ENCODE assay signal across 19 cellular contexts in the genomic region with DNA sequence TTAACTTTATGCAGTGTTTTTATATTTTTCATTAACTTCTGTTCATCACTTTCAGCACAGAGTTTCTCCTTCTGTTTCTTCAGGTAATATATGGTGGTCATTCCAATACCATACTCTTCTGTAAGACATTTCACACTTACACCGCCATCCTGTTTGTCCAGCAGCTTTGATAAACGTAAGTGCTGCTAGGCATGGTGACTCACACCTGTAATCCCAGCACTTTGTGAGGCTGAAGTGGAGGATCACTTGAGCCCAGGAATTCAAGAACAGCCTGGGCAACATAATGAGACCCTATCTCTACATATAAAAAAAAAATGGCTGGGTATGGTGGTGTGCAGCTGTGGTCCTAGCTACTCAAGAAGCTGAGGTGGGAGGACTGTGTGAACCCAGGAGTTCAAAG. TPM values are rescaled to one million over a fixed set of nuclear protein-coding genes. Genes with fewer than 3 reads are reported as not detected.
A peak's percentile ranks its signal among the peaks of the same experiment; 100 is the strongest.
DNase-seq lines count a peak whose midpoint lies in the region; ATAC-seq, FAIRE-seq and TF ChIP-seq lines count a peak whose summit lies in the region.
"Had no signal": no experiment of that assay in that cellular context is flagged by ENCODE, and none has a peak within 500 bp of the region (broad histone marks: within the 10 kb centered on the region; RNA-seq: fewer than 3 reads in every experiment).

No MANE protein-coding gene starts in this region.

- H3K36me3 ChIP-seq in IMR-90 (ENCODE audit: control insufficient read depth, insufficient read depth, low read length) (peaks cover 22% of the 10 kb centered on the region), astrocyte (ENCODE audit: insufficient read depth, low read length) (peaks cover 25% of the 10 kb centered on the region)

- CTCF ChIA-PET in IMR-90 (lab: Yijun Ruan, JAX) = no interaction called here

- peaks cover 3% of the 10 kb centered on the region; the same call in 1 of the 2 replicates for H3K4me1 ChIP-seq in IMR-90 (ENCODE audit: control insufficient read depth, insufficient read depth, low read length)
- H3K4me1 ChIP-seq in astrocyte (ENCODE audit: insufficient read depth, low read length) = no peaks in the 10 kb centered on the region

- H4K8ac ChIP-seq in IMR-90 (ENCODE audit: low read depth in 2 of 2, low read length in 2 of 2) = no peak overlapping the region

- no peak overlapping the region for H2BK5ac ChIP-seq in IMR-90 (ENCODE audit: low read depth, low read length, poor library complexity, severe bottlenecking)

- H3K14ac ChIP-seq in IMR-90 (replicated peaks; ENCODE audit: low read depth, low read length) = no peak overlapping the region

- dilution Hi-C loops in IMR-90 (cut with HindIII; ENCODE audit: low sequenced_read_pairs, unreplicated experiment) = no loop called here

- intact Hi-C loops in IMR-90 (cut with micrococcal nuclease) = no loop called here

- H2AK9ac ChIP-seq in IMR-90 (replicated peaks; ENCODE audit: low read depth, low read length, poor library complexity) = no peak overlapping the region

- H2AFZ ChIP-seq in IMR-90 (replicated peaks; ENCODE audit: low read length, poor library complexity) = no peak overlapping the region
- no peak overlapping the region for H2AFZ ChIP-seq in astrocyte (ENCODE audit: low read depth, low read length)

- no peak for TF ChIP-seq POLR2A in IMR-90 (IDR thresholded peaks at IDR 0.05; ENCODE audit: low read depth, low read length)

- no peaks in the 10 kb centered on the region for H3K9me3 Mint-ChIP-seq in astrocyte (ENCODE audit: unreplicated experiment)

- H3K4me3 Mint-ChIP-seq in astrocyte (ENCODE audit: unreplicated experiment) = no peak overlapping the region

- no peak overlapping the region for H3K27ac ChIP-seq in IMR-90 (ENCODE audit: insufficient read depth, low read length)
- H3K27ac ChIP-seq in astrocyte (ENCODE audit: low read depth, low read length) = no peak overlapping the region
- H3K27ac ChIP-seq: SJCRH30 had no signal

- no peaks in the 10 kb centered on the region for H3K9me3 ChIP-seq in IMR-90 (ENCODE audit: control insufficient read depth, insufficient read depth, low read length)
- no peaks in the 10 kb centered on the region for H3K9me3 ChIP-seq in astrocyte (ENCODE audit: insufficient read depth, low read depth, low read length)
- H3K9me3 ChIP-seq: SJCRH30 had no signal

- H3K4me3 ChIP-seq in IMR-90 (ENCODE audit: insufficient read depth, low read depth, low read length) (no peak overlapping the region), astrocyte (ENCODE audit: insufficient read depth, low read depth, low read length) (no peak overlapping the region)
- H3K4me3 ChIP-seq: GM12878, SJCRH30 had no signal

- H3K27ac Mint-ChIP-seq in astrocyte (ENCODE audit: unreplicated experiment) = no peak overlapping the region

- TF ChIP-seq CTCF in IMR-90 (conservative IDR thresholded peaks at IDR 0.05; ENCODE audit: low read depth, low read length) (no peak), astrocyte (IDR thresholded peaks at IDR 0.05; ENCODE audit: insufficient read depth, low read depth, low read length) (no peak)

- FAIRE-seq in astrocyte (lab: Jason Lieb, UNC) (no peak), frontal cortex (lab: Jason Lieb, UNC) (no peak)
- FAIRE-seq: GM12878, GM19239 had no signal

- no peak overlapping the region for H4K91ac ChIP-seq in IMR-90 (ENCODE audit: insufficient read depth, low read depth, low read length)

- ATAC-seq in IMR-90 (ENCODE audit: low read depth) = no peak
- peak; percentile 22 for ATAC-seq in esophagus mucosa
- no peak for ATAC-seq in GM18502 (IDR thresholded peaks at IDR 0.05; ENCODE audit: poor library complexity, unreplicated experiment)
- ATAC-seq: GM12878, HCT116 had no signal

- TF ChIP-seq RAD21 in IMR-90 (IDR thresholded peaks at IDR 0.05; ENCODE audit: low read length) = no peak

- H3K27me3 ChIP-seq in IMR-90 (ENCODE audit: control insufficient read depth, insufficient read depth, low read length) (no peaks in the 10 kb centered on the region), astrocyte (ENCODE audit: insufficient read depth, low read length) (no peaks in the 10 kb centered on the region)
- H3K27me3 ChIP-seq: SJCRH30 had no signal

- BruUV-seq in IMR-90 (replicated peaks; lab: Mats Ljungman, UMichigan) = no TSS peak

- no peak overlapping the region for H3K56ac ChIP-seq in IMR-90 (ENCODE audit: extremely low read depth, insufficient read depth, low read length)

- peaks cover 9% of the 10 kb centered on the region for H3K4me1 Mint-ChIP-seq in astrocyte (ENCODE audit: low read depth, unreplicated experiment)

- POLR2A ChIA-PET in IMR-90 (lab: Charles Lee; ENCODE audit: unreplicated experiment) = no interaction called here

- no CpG with 5 or more reads among the region's 2 CpGs for WGBS in IMR-90 (ENCODE audit: extremely low coverage in 2 of 2, insufficient read length in 1 of 2), 2 experiments

- H2BK20ac ChIP-seq in IMR-90 (ENCODE audit: low read depth, low read length) = no peak overlapping the region

- no peak overlapping the region for H2BK15ac ChIP-seq in IMR-90 (ENCODE audit: low read depth, low read length)

- H3K9ac ChIP-seq in IMR-90 (ENCODE audit: low read depth, low read length) = no peak overlapping the region
- no peak overlapping the region for H3K9ac ChIP-seq in astrocyte (ENCODE audit: low read length)

- peaks cover 7% of the 10 kb centered on the region for H3K36me3 Mint-ChIP-seq in astrocyte (ENCODE audit: low read depth, unreplicated experiment)

- H2BK120ac ChIP-seq in IMR-90 (ENCODE audit: low read depth, low read length) = no peak overlapping the region

- peaks cover 5% of the 10 kb centered on the region for H3K79me2 ChIP-seq in astrocyte (ENCODE audit: insufficient read depth, low read length)

- H3K79me1 ChIP-seq in IMR-90 (ENCODE audit: low read depth in 1 of 2, low read length in 2 of 2) = peaks cover 0 to 25% of the 10 kb centered on the region in 2 experiments; a peak in 3 of 4 replicates

- H3K23ac ChIP-seq in IMR-90 (ENCODE audit: low read depth, low read length) = no peak overlapping the region

- in situ Hi-C loops in IMR-90 (cut with MboI; ENCODE audit: low sequenced_read_pairs) = no loop called here

- no peak overlapping the region for H3K18ac ChIP-seq in IMR-90 (ENCODE audit: low read depth, low read length)

- H3K27me3 Mint-ChIP-seq in astrocyte (ENCODE audit: low read depth, unreplicated experiment) = no peaks in the 10 kb centered on the region

- DNase-seq in IMR-90 = peak; percentile 7
- DNase-seq in astrocyte (ENCODE audit: low read depth) = peak; percentile 6
- peak; percentile 7 for DNase-seq in renal cortical epithelial cell (ENCODE audit: low read depth)
- DNase-seq in DMS 273 treated with DMSO at 0.1 percent for 48 hours (lab: John Stamatoyannopoulos, UW) = no peak
- DNase-seq in frontal cortex (ENCODE audit: low spot score in 2 of 2) = no peak
- no peak for DNase-seq in GOT3 (lab: John Stamatoyannopoulos, UW)
- DNase-seq: ACHN, C1 segment of cervical spinal cord, KBM-7, NCI-H1417 treated with DMSO at 0.1 percent for 48 hours, NCI-H187 treated with DMSO at 0.1 percent for 48 hours, NCI-H345, NCI-H524 treated with DMSO at 0.1 percent for 48 hours, SJCRH30 had no signal

- H3K9me1 ChIP-seq in IMR-90 (ENCODE audit: insufficient read depth, low read length) = no peaks in the 10 kb centered on the region; the same call in 1 of the 2 replicates

- no peak overlapping the region for H2AK5ac ChIP-seq in IMR-90 (ENCODE audit: low read depth, low read length)

- H4K5ac ChIP-seq in IMR-90 (ENCODE audit: low read depth, low read length) = no peak overlapping the region

- no peak overlapping the region for H3K4ac ChIP-seq in IMR-90 (ENCODE audit: low read depth, low read length)

- no peaks in the 10 kb centered on the region for H4K20me1 ChIP-seq in IMR-90 (ENCODE audit: insufficient read depth, low read length)
- H4K20me1 ChIP-seq in astrocyte (ENCODE audit: insufficient read depth, low read length) = peaks cover 6% of the 10 kb centered on the region

- H3K4me2 ChIP-seq in IMR-90 (ENCODE audit: low read depth, low read length) (no peak overlapping the region), astrocyte (ENCODE audit: low read length) (no peak overlapping the region)

TF ChIP-seq in IMR-90, 13 proteins besides CTCF, POLR2A, EP300 and RAD21 (continues in another document):
- no peak for TF ChIP-seq ELK1 (IDR thresholded peaks at IDR 0.05; ENCODE audit: borderline replicate concordance, low read depth, low read length)
- no peak for TF ChIP-seq NFE2L2 (IDR thresholded peaks at IDR 0.05; ENCODE audit: low read depth, low read length)
- TF ChIP-seq MAFK (IDR thresholded peaks at IDR 0.05; ENCODE audit: low read depth, low read length) = no peak
- TF ChIP-seq MAZ (IDR thresholded peaks at IDR 0.05; ENCODE audit: borderline replicate concordance, low read depth, low read length) = no peak
- TF ChIP-seq SMC3 (IDR thresholded peaks at IDR 0.05; ENCODE audit: low read depth, low read length) = no peak
- TF ChIP-seq RCOR1 (IDR thresholded peaks at IDR 0.05; ENCODE audit: insufficient replicate concordance, low read length) = no peak
- no peak for TF ChIP-seq BHLHE40 (IDR thresholded peaks at IDR 0.05; ENCODE audit: low read depth, low read length)
- TF ChIP-seq RFX5 (IDR thresholded peaks at IDR 0.05; ENCODE audit: low read depth, low read length) = no peak
- no peak for TF ChIP-seq CHD1 (IDR thresholded peaks at IDR 0.05; ENCODE audit: low read depth, low read length)
- TF ChIP-seq CEBPB (IDR thresholded peaks at IDR 0.05; ENCODE audit: low read depth, low read length) = no peak

RNA-seq across cellular contexts. Expression of gene EXOC5, which starts 55.8 kb away (rescaled TPM):
- total RNA-seq in IMR-90 (2012; rRNA removed) = 52.5 and 89.7 TPM in 2 replicates
- polyA plus RNA-seq in IMR-90 (2012; rRNA removed) = 17.9 and 22.4 TPM in 2 replicates
- 4.9 and 10.2 TPM in 2 replicates for polyA plus RNA-seq in IMR-90 (2012; cell fraction: cytosol; rRNA removed)
- polyA plus RNA-seq in IMR-90 (2012; cell fraction: nucleus; rRNA removed; ENCODE audit: low replicate concordance) = 2.6 and 14.8 TPM in 2 replicates
- total RNA-seq in astrocyte = 77.4 and 94.2 TPM in 2 replicates
- total RNA-seq in esophagus mucosa = 43.6 TPM
- total RNA-seq in renal cortical epithelial cell = 74.8 and 83.0 TPM in 2 replicates
- total RNA-seq in frontal cortex = 86.4 TPM

RNA-seq across cellular contexts. Expression of gene AP5M1, which starts 55.9 kb away (rescaled TPM):
- total RNA-seq in IMR-90 (2012; rRNA removed) (28.3 TPM in 2 replicates), astrocyte (51.1 and 61.1 TPM in 2 replicates), esophagus mucosa (26.6 TPM), renal cortical epithelial cell (33.5 and 73.5 TPM in 2 replicates), frontal cortex (26.1 TPM)
- 13.6 and 16.1 TPM in 2 replicates for polyA plus RNA-seq in IMR-90 (2012; rRNA removed)
- polyA plus RNA-seq in IMR-90 (2012; cell fraction: cytosol; rRNA removed) = 3.3 and 7.1 TPM in 2 replicates
- polyA plus RNA-seq in IMR-90 (2012; cell fraction: nucleus; rRNA removed; ENCODE audit: low replicate concordance) = 1.9 and 10.4 TPM in 2 replicates

Comparison
In these comparisons a context has a peak if more than half of its experiments do, and no peak if none do; other contexts are left out.
1. DNase-seq: peak in IMR-90 (single experiment), astrocyte (single experiment) and renal cortical epithelial cell (single experiment); none in DMS 273 treated with DMSO at 0.1 percent for 48 hours (single experiment), frontal cortex (0 of 2) and GOT3 (single experiment).